Comparison of ENCODE assay signal across 8 cellular contexts in genomic region chr1:26921462-26922200, GRCh38. TPM values are rescaled to one million over a fixed set of nuclear protein-coding genes. Genes with fewer than 3 reads are reported as not detected.
DNase-seq lines count a peak whose midpoint lies in the region; ATAC-seq and TF ChIP-seq lines count a peak whose summit lies in the region.

Gene NUDC (plus strand): TSS chr1:26921743. CDS start chr1:26921849, 106 bp downstream.

- ATAC-seq in HG03432 (IDR thresholded peaks at IDR 0.05; ENCODE audit: unreplicated experiment) = peak; percentile 97

- DNase-seq in AG20443 (ENCODE audit: low spot score) = peak; percentile 99
- DNase-seq in NCI-H510A (lab: John Stamatoyannopoulos, UW) = peak; percentile 94
- peak; percentile 92 for DNase-seq in activated CD4-positive, alpha-beta T cell treated with anti-CD3 and anti-CD28 coated beads for 1 hour
- peak; percentile 99 for DNase-seq in cerebellum (ENCODE audit: low spot score)
- DNase-seq in islet precursor cell = peak; percentile 98
- peak; percentile 90 to 96 (median 96) for DNase-seq in stimulated activated CD4-positive, alpha-beta T cell treated with anti-CD3 and anti-CD28 coated beads, Interleukin-12 subunit alpha, Interleukin-12 subunit beta, amount 100 ng/mL, for 48 hours (ENCODE audit: low read depth in 2 of 3, low spot score in 1 of 3)

- peak; percentile 87 for TF ChIP-seq POLR2A in GM19099 (IDR thresholded peaks at IDR 0.05; ENCODE audit: extremely low read depth, insufficient read length, low read depth)

RNA-seq across cellular contexts. Expression of gene NUDC, which starts in this region (rescaled TPM):
- 10.6 TPM for total RNA-seq in cerebellum

Comparison
In these comparisons a context has a peak if more than half of its experiments do, and no peak if none do; other contexts are left out.
1. Peak in every context shown above with its lines: DNase-seq and ATAC-seq.